Comparison of ENCODE assay signal across 8 cellular contexts in genomic region chr19:7925171-7925837, GRCh38. TPM values are rescaled to one million over a fixed set of nuclear protein-coding genes. Genes with fewer than 3 reads are reported as not detected.
DNase-seq lines count a peak whose midpoint lies in the region; ATAC-seq and TF ChIP-seq lines count a peak whose summit lies in the region.

No MANE protein-coding gene starts in this region.

- peak; percentile 34 for ATAC-seq in HG03432 (IDR thresholded peaks at IDR 0.05; ENCODE audit: unreplicated experiment)
- peak; percentile 34 for ATAC-seq in activated CD8-positive, alpha-beta memory T cell treated with anti-CD3 and anti-CD28 coated beads, Interleukin-2, amount 10 ng/mL, durations not matched to agents 7 days and 5 days
- peak; percentile 39 to 47 for ATAC-seq in naive thymus-derived CD8-positive, alpha-beta T cell
- peak; percentile 43 to 51 for ATAC-seq in stimulated activated naive B cell treated with anti-CD40 and anti-IgM and Interleukin-4, amounts not matched to agents 10 μg/mL and 1 μg/mL and 100 μg/mL, for 72 hours (replicated peaks)
- ATAC-seq in GM21528 (IDR thresholded peaks at IDR 0.05; ENCODE audit: low FRiP score, unreplicated experiment), result no peak

- peaks cover 44% of the 10 kb centered on the region for H3K4me1 ChIP-seq in NT2/D1 (ENCODE audit: insufficient read depth, insufficient read length)

- peak overlapping the region; percentile 74 for H3K9ac ChIP-seq in NT2/D1 (ENCODE audit: insufficient read length, low read depth)

- H3K36me3 Mint-ChIP-seq in CD14-positive monocyte, result peaks cover 17 to 24% of the 10 kb centered on the region in 2 donors
- peaks cover 4% of the 10 kb centered on the region for H3K36me3 Mint-ChIP-seq in activated CD8-positive, alpha-beta memory T cell treated with anti-CD3 and anti-CD28 coated beads, Interleukin-2, amount 10 ng/mL, durations not matched to agents 7 days and 5 days
- H3K36me3 Mint-ChIP-seq in naive thymus-derived CD8-positive, alpha-beta T cell, result peaks cover 0 to 12% (median 0%) of the 10 kb centered on the region in 3 donors
- H3K36me3 Mint-ChIP-seq in stimulated activated naive B cell treated with anti-CD40 and anti-IgM and Interleukin-4, amounts not matched to agents 10 μg/mL and 1 μg/mL and 100 μg/mL, for 72 hours, result peaks cover 31 to 39% of the 10 kb centered on the region in 2 donors

- no peaks in the 10 kb centered on the region for H3K9me3 ChIP-seq in NT2/D1 (ENCODE audit: insufficient read depth, low read length)

- H3K27me3 ChIP-seq in NT2/D1 (ENCODE audit: insufficient read depth, insufficient read length), result no peaks in the 10 kb centered on the region

- peak overlapping the region; percentile 53 for H3K4me3 ChIP-seq in NT2/D1 (ENCODE audit: insufficient read length, low read depth)

- peaks cover 13 to 19% (median 14%) of the 10 kb centered on the region in 3 donors for H3K27me3 Mint-ChIP-seq in CD14-positive monocyte (ENCODE audit: low read depth in 3 of 3)
- no peaks in the 10 kb centered on the region for H3K27me3 Mint-ChIP-seq in activated CD8-positive, alpha-beta memory T cell treated with anti-CD3 and anti-CD28 coated beads, Interleukin-2, amount 10 ng/mL, durations not matched to agents 7 days and 5 days
- peaks cover 0 to 1% (median 0%) of the 10 kb centered on the region in 5 donors for H3K27me3 Mint-ChIP-seq in naive thymus-derived CD8-positive, alpha-beta T cell
- peaks cover 0 to 8% of the 10 kb centered on the region in 2 donors for H3K27me3 Mint-ChIP-seq in stimulated activated naive B cell treated with anti-CD40 and anti-IgM and Interleukin-4, amounts not matched to agents 10 μg/mL and 1 μg/mL and 100 μg/mL, for 72 hours

- peaks cover 60% of the 10 kb centered on the region for H3K36me3 ChIP-seq in NT2/D1 (ENCODE audit: insufficient read depth, insufficient read length, low read length)

- DNase-seq in CD14-positive monocyte (ENCODE audit: low spot score) (peak; percentile 64), NT2/D1 (ENCODE audit: low read depth, low spot score) (no peak), epidermal melanocyte (ENCODE audit: insufficient read length, low spot score) (peak; percentile 79)
- peak; percentile 87 for DNase-seq in activated CD8-positive, alpha-beta memory T cell treated with anti-CD3 and anti-CD28 coated beads, Interleukin-2, amount 10 ng/mL, durations not matched to agents 7 days and 5 days
- DNase-seq in naive thymus-derived CD8-positive, alpha-beta T cell, result peak; percentile 69 to 88 (median 79)
- peak; percentile 63 for DNase-seq in stimulated activated naive B cell treated with anti-CD40 and anti-IgM and Interleukin-4, amounts not matched to agents 10 μg/mL and 1 μg/mL and 100 μg/mL, for 72 hours

- intact Hi-C loops in CD14-positive monocyte (cut with micrococcal nuclease), result loop anchor here in 1 of 2 donors (10.0 kb wide), 1 partner anchor 1889 kb away; the partner anchor contains the start of gene FBXL12

- peak; percentile 97 for TF ChIP-seq CTCF in CD14-positive monocyte (IDR thresholded peaks at IDR 0.05)

- POLR2A ChIA-PET in naive thymus-derived CD8-positive, alpha-beta T cell (lab: Charles Lee), result no interaction called here

- CTCF ChIA-PET in activated CD8-positive, alpha-beta memory T cell treated with anti-CD3 and anti-CD28 coated beads, Interleukin-2, amount 10 ng/mL, durations not matched to agents 7 days and 5 days (lab: Charles Lee), result no interaction called here

- H3K4me1 Mint-ChIP-seq in CD14-positive monocyte, result peaks cover 20% of the 10 kb centered on the region
- peaks cover 20% of the 10 kb centered on the region for H3K4me1 Mint-ChIP-seq in activated CD8-positive, alpha-beta memory T cell treated with anti-CD3 and anti-CD28 coated beads, Interleukin-2, amount 10 ng/mL, durations not matched to agents 7 days and 5 days
- peaks cover 15 to 45% (median 36%) of the 10 kb centered on the region in 4 donors for H3K4me1 Mint-ChIP-seq in naive thymus-derived CD8-positive, alpha-beta T cell
- peaks cover 26 to 49% of the 10 kb centered on the region in 2 donors for H3K4me1 Mint-ChIP-seq in stimulated activated naive B cell treated with anti-CD40 and anti-IgM and Interleukin-4, amounts not matched to agents 10 μg/mL and 1 μg/mL and 100 μg/mL, for 72 hours

- peak overlapping the region in 2 of 7 donors; percentile 30 to 73 for H3K27ac Mint-ChIP-seq in CD14-positive monocyte
- H3K27ac Mint-ChIP-seq in activated CD8-positive, alpha-beta memory T cell treated with anti-CD3 and anti-CD28 coated beads, Interleukin-2, amount 10 ng/mL, durations not matched to agents 7 days and 5 days, result no peak overlapping the region
- H3K27ac Mint-ChIP-seq in naive thymus-derived CD8-positive, alpha-beta T cell, result peak overlapping the region in 5 of 10 donors; percentile 40 to 95 (median 85)
- peak overlapping the region; percentile 92 for H3K27ac Mint-ChIP-seq in stimulated activated naive B cell treated with anti-CD40 and anti-IgM and Interleukin-4, amounts not matched to agents 10 μg/mL and 1 μg/mL and 100 μg/mL, for 72 hours

- H3K4me3 Mint-ChIP-seq in CD14-positive monocyte, result peak overlapping the region; percentile 72 to 91
- H3K4me3 Mint-ChIP-seq in activated CD8-positive, alpha-beta memory T cell treated with anti-CD3 and anti-CD28 coated beads, Interleukin-2, amount 10 ng/mL, durations not matched to agents 7 days and 5 days, result peak overlapping the region; percentile 68
- H3K4me3 Mint-ChIP-seq in naive thymus-derived CD8-positive, alpha-beta T cell, result peak overlapping the region; percentile 70 to 88 (median 82)
- peak overlapping the region; percentile 83 to 84 for H3K4me3 Mint-ChIP-seq in stimulated activated naive B cell treated with anti-CD40 and anti-IgM and Interleukin-4, amounts not matched to agents 10 μg/mL and 1 μg/mL and 100 μg/mL, for 72 hours

- peaks cover 0 to 2% (median 1%) of the 10 kb centered on the region in 7 donors for H3K9me3 Mint-ChIP-seq in CD14-positive monocyte
- H3K9me3 Mint-ChIP-seq in activated CD8-positive, alpha-beta memory T cell treated with anti-CD3 and anti-CD28 coated beads, Interleukin-2, amount 10 ng/mL, durations not matched to agents 7 days and 5 days (ENCODE audit: low read depth), result no peaks in the 10 kb centered on the region
- peaks cover 0 to 2% (median 0%) of the 10 kb centered on the region in 9 donors for H3K9me3 Mint-ChIP-seq in naive thymus-derived CD8-positive, alpha-beta T cell
- H3K9me3 Mint-ChIP-seq in stimulated activated naive B cell treated with anti-CD40 and anti-IgM and Interleukin-4, amounts not matched to agents 10 μg/mL and 1 μg/mL and 100 μg/mL, for 72 hours, result no peaks in the 10 kb centered on the region

RNA-seq across cellular contexts. Expression of gene CTXN1, which starts 0.6 kb away (rescaled TPM):
- polyA plus RNA-seq in CD14-positive monocyte, result not detected
- total RNA-seq in activated CD8-positive, alpha-beta memory T cell treated with anti-CD3 and anti-CD28 coated beads, Interleukin-2, amount 10 ng/mL, durations not matched to agents 7 days and 5 days, result under 1 TPM in 1 of 2 experiments, not detected in 1; 0.23 TPM
- total RNA-seq in naive thymus-derived CD8-positive, alpha-beta T cell, result not detected
- polyA plus RNA-seq in naive thymus-derived CD8-positive, alpha-beta T cell, result not detected

RNA-seq across cellular contexts. Expression of gene SNAPC2, which starts 5.2 kb away (rescaled TPM):
- 10 to 100 TPM; 15.7 to 18.3 TPM for polyA plus RNA-seq in CD14-positive monocyte
- total RNA-seq in activated CD8-positive, alpha-beta memory T cell treated with anti-CD3 and anti-CD28 coated beads, Interleukin-2, amount 10 ng/mL, durations not matched to agents 7 days and 5 days, result 10 to 100 TPM; 18.0 to 24.0 TPM
- 10 to 100 TPM; 14.3 to 14.8 TPM for total RNA-seq in naive thymus-derived CD8-positive, alpha-beta T cell
- polyA plus RNA-seq in naive thymus-derived CD8-positive, alpha-beta T cell, result 10 to 100 TPM; 11.4 to 19.9 (median 12.8) TPM

RNA-seq across cellular contexts. Expression of gene TGFBR3L, which starts 10.7 kb away (rescaled TPM):
- polyA plus RNA-seq in CD14-positive monocyte, result not detected
- 1 to 10 TPM; 7.7 to 9.1 TPM for total RNA-seq in activated CD8-positive, alpha-beta memory T cell treated with anti-CD3 and anti-CD28 coated beads, Interleukin-2, amount 10 ng/mL, durations not matched to agents 7 days and 5 days
- under 1 TPM; 0.41 to 0.57 TPM for total RNA-seq in naive thymus-derived CD8-positive, alpha-beta T cell
- polyA plus RNA-seq in naive thymus-derived CD8-positive, alpha-beta T cell, result under 1 TPM in 1 of 3 donors, not detected in 2; 0.60 TPM

RNA-seq across cellular contexts. Expression of gene TIMM44, which starts 18.2 kb away (rescaled TPM):
- polyA plus RNA-seq in CD14-positive monocyte, result 10 to 100 TPM in 1 of 2 donors, 1 to 10 TPM in 1; 9.5 to 10.4 TPM
- 10 to 100 TPM; 63.7 to 76.4 TPM for total RNA-seq in activated CD8-positive, alpha-beta memory T cell treated with anti-CD3 and anti-CD28 coated beads, Interleukin-2, amount 10 ng/mL, durations not matched to agents 7 days and 5 days
- 10 to 100 TPM; 83.1 to 86.9 TPM for total RNA-seq in naive thymus-derived CD8-positive, alpha-beta T cell
- 10 to 100 TPM in 2 of 3 donors, 1 to 10 TPM in 1; 9.9 to 19.7 (median 15.3) TPM for polyA plus RNA-seq in naive thymus-derived CD8-positive, alpha-beta T cell

RNA-seq across cellular contexts. Expression of gene MAP2K7, which starts 21.6 kb away (rescaled TPM):
- 1 to 10 TPM in 1 of 2 donors, under 1 TPM in 1; 0.92 to 1.5 TPM for polyA plus RNA-seq in CD14-positive monocyte
- total RNA-seq in activated CD8-positive, alpha-beta memory T cell treated with anti-CD3 and anti-CD28 coated beads, Interleukin-2, amount 10 ng/mL, durations not matched to agents 7 days and 5 days, result 10 to 100 TPM; 38.0 to 41.6 TPM
- total RNA-seq in naive thymus-derived CD8-positive, alpha-beta T cell, result 10 to 100 TPM; 85.7 to 86.9 TPM
- polyA plus RNA-seq in naive thymus-derived CD8-positive, alpha-beta T cell, result 1 to 10 TPM; 1.8 to 5.1 (median 2.3) TPM

Comparison
In these comparisons a context has a peak if more than half of its experiments do, and no peak if none do; other contexts are left out.
1. RNA of gene TGFBR3L, which starts 10.7 kb away (total RNA-seq): 7.7 to 9.1 TPM in activated CD8-positive, alpha-beta memory T cell treated with anti-CD3 and anti-CD28 coated beads, Interleukin-2, amount 10 ng/mL, durations not matched to agents 7 days and 5 days; 0.41 to 0.57 TPM in naive thymus-derived CD8-positive, alpha-beta T cell; every median in the first group is over 4 times any median in the second.
2. Peak in every context shown above with its lines, with median percentiles within 50 percentile points of each other: H3K4me3 Mint-ChIP-seq.